11 cellular contexts compared by ENCODE assay signal in genomic region chr5:172985596-172985995, GRCh38. TPM values are rescaled to one million over a fixed set of nuclear protein-coding genes. Genes with fewer than 3 reads are reported as not detected.
DNase-seq lines count a peak whose midpoint lies in the region; ATAC-seq and TF ChIP-seq lines count a peak whose summit lies in the region.
"Had no signal": no experiment of that assay in that cellular context is flagged by ENCODE, and none has a peak within 500 bp of the region (broad histone marks: within the 10 kb centered on the region; RNA-seq: fewer than 3 reads in every experiment).

No MANE protein-coding gene starts in this region.

- intact Hi-C loops in mucosa of descending colon (cut with DNase I, micrococcal nuclease), result no loop called here

- H3K4me2 ChIP-seq in DOHH2 (ENCODE audit: low read length), result peak overlapping the region; percentile 68

- H3K4me1 Mint-ChIP-seq in nephron progenitor cell, result peaks cover 24% of the 10 kb centered on the region

- peaks cover 11% of the 10 kb centered on the region for H3K27me3 Mint-ChIP-seq in nephron progenitor cell (ENCODE audit: low read depth, poor library complexity)

- peaks cover 19% of the 10 kb centered on the region for H3K36me3 Mint-ChIP-seq in nephron progenitor cell (ENCODE audit: low read depth)

- peaks cover 42% of the 10 kb centered on the region for H3K36me3 ChIP-seq in DOHH2 (ENCODE audit: control insufficient read depth, low read length)
- no peaks in the 10 kb centered on the region for H3K36me3 ChIP-seq in mucosa of descending colon (ENCODE audit: low read depth)

- no peaks in the 10 kb centered on the region for H3K9me3 Mint-ChIP-seq in nephron progenitor cell

- peak overlapping the region; percentile 73 for H3K4me3 Mint-ChIP-seq in nephron progenitor cell

- H3K9me3 ChIP-seq in DOHH2 (ENCODE audit: control insufficient read depth, insufficient read depth, low read length) (no peaks in the 10 kb centered on the region), mucosa of descending colon (no peaks in the 10 kb centered on the region)

- H3K27ac ChIP-seq in DOHH2 (ENCODE audit: low read depth, low read length), result no peak overlapping the region

- DNase-seq in NCI-H748 (lab: John Stamatoyannopoulos, UW; ENCODE audit: unreplicated experiment) (peak; percentile 24), choroid plexus epithelial cell (ENCODE audit: low read depth) (no peak), nephron progenitor cell (no peak), LoVo (ENCODE audit: low spot score) (no peak), mucosa of descending colon (no peak), D341Med (ENCODE audit: low spot score) (no peak)
- no peak for DNase-seq in stimulated activated CD4-positive, alpha-beta T cell treated with anti-CD3 and anti-CD28 coated beads, Interleukin-12 subunit alpha, Interleukin-12 subunit beta, amount 100 ng/mL, for 4 hours
- DNase-seq: hippocampal formation; NCI-H526 treated with DMSO at 0.1 percent for 48 hours; stimulated activated CD4-positive, alpha-beta T cell treated with anti-CD3 and anti-CD28 coated beads, Interleukin-15, amount 100 ng/mL, for 24 hours had no signal

- H3K9me2 ChIP-seq in DOHH2 (replicated peaks; ENCODE audit: control insufficient read depth, low read length), result no peaks in the 10 kb centered on the region

- H3K27ac Mint-ChIP-seq in nephron progenitor cell, result no peak overlapping the region

- no peaks in the 10 kb centered on the region for H3F3A ChIP-seq in DOHH2 (ENCODE audit: control insufficient read depth, insufficient read depth)

- peaks cover 70% of the 10 kb centered on the region for H3K79me2 ChIP-seq in DOHH2 (ENCODE audit: control insufficient read depth, low read length)

- H4K20me1 ChIP-seq in DOHH2 (ENCODE audit: control insufficient read depth, insufficient read depth, low read depth, low read length), result peaks cover 7% of the 10 kb centered on the region; the same call in 1 of the 2 replicates

- TF ChIP-seq CTCF in DOHH2 (IDR thresholded peaks at IDR 0.05; ENCODE audit: low read depth, low read length, poor library complexity, severe bottlenecking) (no peak), choroid plexus epithelial cell (conservative IDR thresholded peaks at IDR 0.05; ENCODE audit: low read depth, low read length) (no peak), nephron progenitor cell (IDR thresholded peaks at IDR 0.05) (no peak), mucosa of descending colon (IDR thresholded peaks at IDR 0.05) (no peak)

- no peaks in the 10 kb centered on the region for H3K27me3 ChIP-seq in DOHH2 (ENCODE audit: control insufficient read depth, low read length)

- no peak for ATAC-seq in mucosa of descending colon

- H3K4me1 ChIP-seq in DOHH2 (ENCODE audit: control insufficient read depth, low read length) (peaks cover 18% of the 10 kb centered on the region), mucosa of descending colon (ENCODE audit: low read depth) (peaks cover 12% of the 10 kb centered on the region)

- peak overlapping the region; percentile 92 for H3K4me3 ChIP-seq in DOHH2 (ENCODE audit: low read length)
- peak overlapping the region; percentile 17 for H3K4me3 ChIP-seq in choroid plexus epithelial cell (ENCODE audit: low read depth, low read length)
- H3K4me3 ChIP-seq in mucosa of descending colon, result no peak overlapping the region

RNA-seq across cellular contexts. Expression of gene ATP6V0E1, which starts 2.0 kb away (rescaled TPM):
- 100 to 1,000 TPM; 174 to 194 (median 190) TPM for total RNA-seq in mucosa of descending colon

RNA-seq across cellular contexts. Expression of gene RPL26L1, which starts 26.4 kb away (rescaled TPM):
- 10 to 100 TPM; 16.1 to 26.5 (median 22.2) TPM for total RNA-seq in mucosa of descending colon
